Comparison of ENCODE assay signal across 29 cellular contexts in genomic region chr1:183150445-183150844, GRCh38. TPM values are rescaled to one million over a fixed set of nuclear protein-coding genes. Genes with fewer than 3 reads are reported as not detected.
"Had no signal": no experiment of that assay in that cellular context is flagged by ENCODE, and none has a peak within 500 bp of the region (broad histone marks: within the 10 kb centered on the region; RNA-seq: fewer than 3 reads in every experiment).

No MANE protein-coding gene starts in this region.

- H3K36me3 Mint-ChIP-seq: activated CD8-positive, alpha-beta memory T cell treated with anti-CD3 and anti-CD28 coated beads, Interleukin-2, amount 10 ng/mL, durations not matched to agents 7 days and 5 days; activated naive CD8-positive, alpha-beta T cell treated with anti-CD3 and anti-CD28 coated beads for 36 hours; stimulated activated effector memory CD8-positive, alpha-beta T cell treated with anti-CD3 and anti-CD28 coated beads, Interleukin-12 subunit alpha, Interleukin-12 subunit beta, amount 100 ng/mL, for 72 hours had no signal

- H3K4me3 ChIP-seq: ascending aorta, gastroesophageal sphincter, right lobe of liver, skin epidermis, stomach, thyroid gland, upper lobe of left lung, vagina had no signal

- H3K4me3 Mint-ChIP-seq: activated CD4-positive, alpha-beta T cell treated with anti-CD3 and anti-CD28 coated beads for 36 hours; activated CD8-positive, alpha-beta memory T cell treated with anti-CD3 and anti-CD28 coated beads, Interleukin-2, amount 10 ng/mL, durations not matched to agents 7 days and 5 days; activated CD8-positive, alpha-beta T cell treated with anti-CD3 and anti-CD28 coated beads, Interleukin-2, amount 10 ng/mL, durations not matched to agents 7 days and 5 days; activated naive CD8-positive, alpha-beta T cell treated with anti-CD3 and anti-CD28 coated beads for 36 hours; nephron progenitor cell; stimulated activated effector memory CD8-positive, alpha-beta T cell treated with anti-CD3 and anti-CD28 coated beads, Interleukin-12 subunit alpha, Interleukin-12 subunit beta, amount 100 ng/mL, for 72 hours; T-helper 2 cell treated with Interferon-gamma antibody and Interleukin-4, amounts not matched to agents 5 μg/mL and 100 μg/mL, for 36 hours had no signal

- H3K27ac Mint-ChIP-seq: activated CD4-positive, alpha-beta T cell treated with anti-CD3 and anti-CD28 coated beads for 36 hours; activated CD8-positive, alpha-beta memory T cell treated with anti-CD3 and anti-CD28 coated beads, Interleukin-2, amount 10 ng/mL, durations not matched to agents 7 days and 5 days; activated CD8-positive, alpha-beta T cell treated with anti-CD3 and anti-CD28 coated beads, Interleukin-2, amount 10 ng/mL, durations not matched to agents 7 days and 5 days; activated naive CD8-positive, alpha-beta T cell treated with anti-CD3 and anti-CD28 coated beads for 36 hours; stimulated activated effector memory CD8-positive, alpha-beta T cell treated with anti-CD3 and anti-CD28 coated beads, Interleukin-12 subunit alpha, Interleukin-12 subunit beta, amount 100 ng/mL, for 72 hours; T-helper 2 cell treated with Interferon-gamma antibody and Interleukin-4, amounts not matched to agents 5 μg/mL and 100 μg/mL, for 36 hours had no signal

- DNase-seq: activated CD4-positive, alpha-beta T cell treated with anti-CD3 and anti-CD28 coated beads for 36 hours; activated CD4-positive, CD25-positive, alpha-beta regulatory T cell; activated CD8-positive, alpha-beta memory T cell treated with anti-CD3 and anti-CD28 coated beads, Interleukin-2, amount 10 ng/mL, durations not matched to agents 7 days and 5 days; activated CD8-positive, alpha-beta T cell treated with anti-CD3 and anti-CD28 coated beads, Interleukin-2, amount 10 ng/mL, durations not matched to agents 7 days and 5 days; activated naive CD4-positive, alpha-beta T cell; activated naive CD8-positive, alpha-beta T cell treated with anti-CD3 and anti-CD28 coated beads for 36 hours; activated T-cell treated with anti-CD3 and anti-CD28 coated beads, Interleukin-2, amount 50 U/mL, for 48 hours; brain microvascular endothelial cell; central memory CD4-positive, alpha-beta T cell; effector CD8-positive, alpha-beta T cell; erythroblast; hippocampal formation; kidney; nephron progenitor cell; right lobe of liver; stimulated activated CD4-positive, alpha-beta T cell treated with anti-CD3 and anti-CD28 coated beads, Interleukin-12 subunit alpha, Interleukin-12 subunit beta, amount 100 ng/mL, for 4 hours; stimulated activated CD4-positive, alpha-beta T cell treated with anti-CD3 and anti-CD28 coated beads, Interleukin-4, amount 100 ng/mL, for 24 hours; stomach; T-helper 1 cell; thyroid gland; upper lobe of left lung had no signal

- H3K4me1 Mint-ChIP-seq: activated CD4-positive, alpha-beta T cell treated with anti-CD3 and anti-CD28 coated beads for 36 hours; activated CD8-positive, alpha-beta memory T cell treated with anti-CD3 and anti-CD28 coated beads, Interleukin-2, amount 10 ng/mL, durations not matched to agents 7 days and 5 days; activated naive CD8-positive, alpha-beta T cell treated with anti-CD3 and anti-CD28 coated beads for 36 hours; stimulated activated effector memory CD8-positive, alpha-beta T cell treated with anti-CD3 and anti-CD28 coated beads, Interleukin-12 subunit alpha, Interleukin-12 subunit beta, amount 100 ng/mL, for 72 hours had no signal

- H3K36me3 ChIP-seq: ascending aorta, brain microvascular endothelial cell, gastroesophageal sphincter, neutrophil, right lobe of liver, stomach, thyroid gland, upper lobe of left lung, vagina had no signal

- H3K9me3 ChIP-seq: ascending aorta, gastroesophageal sphincter, neutrophil, right lobe of liver, stomach, thyroid gland, upper lobe of left lung, vagina had no signal

- H3K4me1 ChIP-seq: right lobe of liver, upper lobe of left lung had no signal

- H3K27ac ChIP-seq: ascending aorta, brain microvascular endothelial cell, neutrophil, right lobe of liver, thyroid gland, upper lobe of left lung had no signal

- ATAC-seq: activated CD4-positive, alpha-beta T cell treated with anti-CD3 and anti-CD28 coated beads for 36 hours; activated CD8-positive, alpha-beta memory T cell treated with anti-CD3 and anti-CD28 coated beads, Interleukin-2, amount 10 ng/mL, durations not matched to agents 7 days and 5 days; activated CD8-positive, alpha-beta T cell treated with anti-CD3 and anti-CD28 coated beads, Interleukin-2, amount 10 ng/mL, durations not matched to agents 7 days and 5 days; gastroesophageal sphincter; right lobe of liver; stimulated activated effector memory CD8-positive, alpha-beta T cell treated with anti-CD3 and anti-CD28 coated beads, Interleukin-12 subunit alpha, Interleukin-12 subunit beta, amount 100 ng/mL, for 72 hours had no signal

- H3K9me3 Mint-ChIP-seq: activated naive CD8-positive, alpha-beta T cell treated with anti-CD3 and anti-CD28 coated beads for 36 hours; T-helper 2 cell treated with Interferon-gamma antibody and Interleukin-4, amounts not matched to agents 5 μg/mL and 100 μg/mL, for 36 hours had no signal

- H3K27me3 ChIP-seq: ascending aorta, brain microvascular endothelial cell, gastroesophageal sphincter, right lobe of liver, stomach, thyroid gland, upper lobe of left lung, vagina had no signal

RNA-seq across cellular contexts. Expression of gene LAMC2, which starts 35.6 kb away (rescaled TPM):
- total RNA-seq: activated CD8-positive, alpha-beta memory T cell treated with anti-CD3 and anti-CD28 coated beads, Interleukin-2, amount 10 ng/mL, durations not matched to agents 7 days and 5 days; activated CD8-positive, alpha-beta T cell treated with anti-CD3 and anti-CD28 coated beads, Interleukin-2, amount 10 ng/mL, durations not matched to agents 7 days and 5 days; activated naive CD8-positive, alpha-beta T cell treated with anti-CD3 and anti-CD28 coated beads for 36 hours; mononuclear cell had no signal
